ENCODE assay signal across 6 cellular contexts in the genomic region with DNA sequence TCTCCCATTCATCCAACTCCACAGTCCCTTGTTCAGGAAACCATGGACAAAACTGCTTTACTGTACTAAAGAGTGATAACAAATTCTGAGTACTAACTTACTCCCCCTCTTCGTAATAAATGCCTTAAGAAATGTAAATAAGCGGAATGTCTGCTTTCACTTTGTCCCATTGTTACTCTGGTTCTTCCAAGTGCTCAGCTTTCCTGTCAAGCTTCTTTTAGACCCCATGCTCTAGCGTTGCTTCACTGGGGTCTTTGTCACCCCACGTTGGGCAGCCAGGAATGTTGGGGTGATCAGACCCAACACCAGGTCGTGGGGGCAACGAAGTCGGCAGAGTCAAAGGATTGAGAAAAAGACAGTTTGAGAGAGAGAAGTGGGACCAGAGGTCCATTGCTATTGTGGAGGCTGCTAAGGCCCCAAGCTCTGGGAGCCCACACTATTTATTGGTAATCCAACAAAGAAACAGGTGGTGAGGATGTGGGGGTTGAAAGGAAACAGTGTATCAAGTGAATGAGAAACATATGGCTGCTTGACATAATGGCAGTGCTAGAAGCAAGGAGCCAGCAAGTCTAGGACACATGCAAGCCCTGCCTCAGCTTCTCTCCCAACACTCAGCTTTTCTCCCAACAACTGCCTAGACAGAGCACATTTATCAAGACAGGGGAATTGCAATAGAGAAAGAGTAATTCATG. TPM values are rescaled to one million over a fixed set of nuclear protein-coding genes. Genes with fewer than 3 reads are reported as not detected.
"Had no signal": no experiment of that assay in that cellular context is flagged by ENCODE, and none has a peak within 500 bp of the region (broad histone marks: within the 10 kb centered on the region; RNA-seq: fewer than 3 reads in every experiment).

No MANE protein-coding gene starts in this region.

RNA-seq across cellular contexts. Expression of a gene that starts 11.3 kb away (rescaled TPM):
- total RNA-seq: activated CD4-positive, alpha-beta T cell treated with anti-CD3 and anti-CD28 coated beads, Interleukin-2, amount 10 ng/mL, durations not matched to agents 24 days and 14 days; activated CD8-positive, alpha-beta T cell treated with anti-CD3 and anti-CD28 coated beads, Interleukin-2, amount 10 ng/mL, durations not matched to agents 7 days and 5 days; lung microvascular endothelial cell; occipital lobe; T-helper 2 cell treated with Interferon-gamma antibody and Interleukin-4, amounts not matched to agents 100 ng/mL and 5 ng/mL, for 36 hours had no signal
- polyA plus RNA-seq: naive thymus-derived CD4-positive, alpha-beta T cell had no signal
